Comparison of ENCODE assay signal across 8 cellular contexts in genomic region chr18:10560457-10561045, GRCh38. TPM values are rescaled to one million over a fixed set of nuclear protein-coding genes. Genes with fewer than 3 reads are reported as not detected.
DNase-seq lines count a peak whose midpoint lies in the region; ATAC-seq and TF ChIP-seq lines count a peak whose summit lies in the region.

No MANE protein-coding gene starts in this region.

- H3K9me3 ChIP-seq in DOHH2 (ENCODE audit: control insufficient read depth, insufficient read depth, low read length), result no peaks in the 10 kb centered on the region

- peak overlapping the region; percentile 77 for H3K4me2 ChIP-seq in DOHH2 (ENCODE audit: low read length)

- no peaks in the 10 kb centered on the region for H3F3A ChIP-seq in DOHH2 (ENCODE audit: control insufficient read depth, insufficient read depth)

- H3K27me3 ChIP-seq in DOHH2 (ENCODE audit: control insufficient read depth, low read length), result no peaks in the 10 kb centered on the region

- H3K4me1 ChIP-seq in DOHH2 (ENCODE audit: control insufficient read depth, low read length), result peaks cover 19% of the 10 kb centered on the region

- H3K4me3 ChIP-seq in DOHH2 (ENCODE audit: low read length), result peak overlapping the region; percentile 65
- H3K4me3 ChIP-seq in HFF-Myc (replicated peaks; ENCODE audit: low read depth, low read length), result no peak overlapping the region

- peaks cover 15% of the 10 kb centered on the region for H3K9me3 Mint-ChIP-seq in WTC11
- no peaks in the 10 kb centered on the region for H3K9me3 Mint-ChIP-seq in central memory CD8-positive, alpha-beta T cell

- no peaks in the 10 kb centered on the region for H3K79me2 ChIP-seq in DOHH2 (ENCODE audit: control insufficient read depth, low read length)

- no peaks in the 10 kb centered on the region for H3K27me3 Mint-ChIP-seq in WTC11 (ENCODE audit: low read depth)
- no peaks in the 10 kb centered on the region for H3K27me3 Mint-ChIP-seq in central memory CD8-positive, alpha-beta T cell

- H3K4me1 Mint-ChIP-seq in WTC11, result peaks cover 7% of the 10 kb centered on the region
- peaks cover 11% of the 10 kb centered on the region for H3K4me1 Mint-ChIP-seq in central memory CD8-positive, alpha-beta T cell

- peak; percentile 89 for ATAC-seq in WTC11
- ATAC-seq in central memory CD8-positive, alpha-beta T cell (replicated peaks; ENCODE audit: extremely low read depth, poor library complexity, severe bottlenecking), result peak; percentile 66
- ATAC-seq in HG02870 (IDR thresholded peaks at IDR 0.05; ENCODE audit: unreplicated experiment), result no peak

- TF ChIP-seq CTCF in DOHH2 (IDR thresholded peaks at IDR 0.05; ENCODE audit: low read depth, low read length, poor library complexity, severe bottlenecking) (peak; percentile 86), HFF-Myc (IDR thresholded peaks at IDR 0.05; ENCODE audit: low read depth, low read length, missing control alignments) (peak; percentile 74), WTC11 (IDR thresholded peaks at IDR 0.05) (peak; percentile 69)

- POLR2A ChIA-PET in WTC11 (lab: Charles Lee), result no interaction called here

- no peak overlapping the region for H3K27ac Mint-ChIP-seq in WTC11
- H3K27ac Mint-ChIP-seq in central memory CD8-positive, alpha-beta T cell (ENCODE audit: low read depth), result no peak overlapping the region

- no peaks in the 10 kb centered on the region; the same call in 1 of the 2 replicates for H4K20me1 ChIP-seq in DOHH2 (ENCODE audit: control insufficient read depth, insufficient read depth, low read depth, low read length)

- no peaks in the 10 kb centered on the region for H3K9me2 ChIP-seq in DOHH2 (replicated peaks; ENCODE audit: control insufficient read depth, low read length)

- H3K27ac ChIP-seq in DOHH2 (ENCODE audit: low read depth, low read length), result no peak overlapping the region

- H3K36me3 ChIP-seq in DOHH2 (ENCODE audit: control insufficient read depth, low read length), result peaks cover 15% of the 10 kb centered on the region

- peak overlapping the region; percentile 41 for H3K4me3 Mint-ChIP-seq in WTC11
- peak overlapping the region; percentile 43 for H3K4me3 Mint-ChIP-seq in central memory CD8-positive, alpha-beta T cell

- peaks cover 28% of the 10 kb centered on the region for H3K36me3 Mint-ChIP-seq in WTC11
- peaks cover 10% of the 10 kb centered on the region for H3K36me3 Mint-ChIP-seq in central memory CD8-positive, alpha-beta T cell (ENCODE audit: insufficient read depth)

- DNase-seq in HFF-Myc (ENCODE audit: extremely low read depth, low read depth) (peak; percentile 50), NCI-H2029 treated with DMSO at 0.1 percent for 48 hours (lab: John Stamatoyannopoulos, UW) (peak; percentile 29), WTC11 (ENCODE audit: low spot score) (peak; percentile 86), kidney glomerular epithelial cell (lab: John Stamatoyannopoulos, UW) (peak; percentile 74)
- DNase-seq in central memory CD8-positive, alpha-beta T cell (ENCODE audit: low spot score in 2 of 2), result peak in 1 of 2 donors; percentile 31
- DNase-seq in stimulated activated CD4-positive, alpha-beta T cell treated with anti-CD3 and anti-CD28 coated beads, Interleukin-15, amount 100 ng/mL, for 1 hour (ENCODE audit: low read depth in 1 of 2, low spot score in 1 of 2), result peak; percentile 7 to 16

- CTCF ChIA-PET in WTC11 (lab: Charles Lee), result interaction anchor here (0.6 to 3.3 kb wide), 32 partner anchors 9 to 594 kb away, joined by 3 to 31 read pairs (median 4); partner anchors contain the start of gene NAPG

TF ChIP-seq in WTC11, 78 proteins besides CTCF, POLR2A, EP300 and RAD21:
- TF ChIP-seq NFYB (CRISPR knock-in tag; conservative IDR thresholded peaks at IDR 0.05; ENCODE audit: low read depth) (no peak), SMAD3 (CRISPR knock-in tag; IDR thresholded peaks at IDR 0.05; ENCODE audit: borderline replicate concordance) (no peak), OVOL2 (CRISPR knock-in tag; IDR thresholded peaks at IDR 0.05; ENCODE audit: borderline replicate concordance) (no peak), IRF1 (CRISPR knock-in tag; IDR thresholded peaks at IDR 0.05) (no peak)
- TF ChIP-seq, protein P1, sequence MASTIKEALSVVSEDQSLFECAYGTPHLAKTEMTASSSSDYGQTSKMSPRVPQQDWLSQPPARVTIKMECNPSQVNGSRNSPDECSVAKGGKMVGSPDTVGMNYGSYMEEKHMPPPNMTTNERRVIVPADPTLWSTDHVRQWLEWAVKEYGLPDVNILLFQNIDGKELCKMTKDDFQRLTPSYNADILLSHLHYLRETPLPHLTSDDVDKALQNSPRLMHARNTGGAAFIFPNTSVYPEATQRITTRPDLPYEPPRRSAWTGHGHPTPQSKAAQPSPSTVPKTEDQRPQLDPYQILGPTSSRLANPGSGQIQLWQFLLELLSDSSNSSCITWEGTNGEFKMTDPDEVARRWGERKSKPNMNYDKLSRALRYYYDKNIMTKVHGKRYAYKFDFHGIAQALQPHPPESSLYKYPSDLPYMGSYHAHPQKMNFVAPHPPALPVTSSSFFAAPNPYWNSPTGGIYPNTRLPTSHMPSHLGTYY (CRISPR knock-in tag; IDR thresholded peaks at IDR 0.05), result no peak
- TF ChIP-seq, protein P2, sequence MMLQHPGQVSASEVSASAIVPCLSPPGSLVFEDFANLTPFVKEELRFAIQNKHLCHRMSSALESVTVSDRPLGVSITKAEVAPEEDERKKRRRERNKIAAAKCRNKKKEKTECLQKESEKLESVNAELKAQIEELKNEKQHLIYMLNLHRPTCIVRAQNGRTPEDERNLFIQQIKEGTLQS (CRISPR knock-in tag; conservative IDR thresholded peaks at IDR 0.05), result no peak

RNA-seq across cellular contexts. Expression of gene NAPG, which starts 34.7 kb away (rescaled TPM):
- 24.2 to 28.7 TPM (median 25.8 TPM) in 3 replicates for total RNA-seq in WTC11 (2021)
